20 cellular contexts compared by ENCODE assay signal in genomic region chr5:97968346-97968745, GRCh38.
"Had no signal": no experiment of that assay in that cellular context is flagged by ENCODE, and none has a peak within 500 bp of the region (broad histone marks: within the 10 kb centered on the region; RNA-seq: fewer than 3 reads in every experiment).

No MANE protein-coding gene starts in this region.

- ATAC-seq: effector memory CD8-positive, alpha-beta T cell; gastrocnemius medialis; left cardiac atrium; left lung; natural killer cell; psoas muscle; right cardiac atrium had no signal

- H3K27me3 ChIP-seq: gastrocnemius medialis, left lung, ovary, sigmoid colon, spleen, tibial nerve, upper lobe of left lung had no signal

- H3K27ac ChIP-seq: gastrocnemius medialis, left lung, ovary, psoas muscle, sigmoid colon, spleen, thoracic aorta, tibial nerve, upper lobe of left lung had no signal

- DNase-seq: cortex of kidney; effector memory CD8-positive, alpha-beta T cell; gastrocnemius medialis; head of caudate nucleus; kidney; left cardiac atrium; left lung; natural killer cell; occipital lobe; ovary; posterior cingulate gyrus; psoas muscle; right cardiac atrium; sigmoid colon; spleen; stimulated activated CD4-positive, alpha-beta T cell treated with anti-CD3 and anti-CD28 coated beads, Interleukin-4, amount 100 ng/mL, for 4 hours; stimulated activated naive B cell treated with anti-CD40 and anti-IgM and Interleukin-4, amounts not matched to agents 10 μg/mL and 1 μg/mL and 100 μg/mL, for 72 hours; upper lobe of left lung had no signal

- H3K36me3 ChIP-seq: gastrocnemius medialis, left lung, ovary, sigmoid colon, spleen, thoracic aorta, tibial nerve, upper lobe of left lung had no signal

- H3K4me3 ChIP-seq: gastrocnemius medialis, left lung, ovary, psoas muscle, sigmoid colon, spleen, thoracic aorta, tibial nerve, upper lobe of left lung had no signal

- H3K9me3 ChIP-seq: gastrocnemius medialis, left lung, ovary, psoas muscle, spleen, thoracic aorta, tibial nerve, upper lobe of left lung had no signal

- H3K4me1 ChIP-seq: gastrocnemius medialis, left lung, psoas muscle, sigmoid colon, spleen, tibial nerve, upper lobe of left lung had no signal
